Comparison of ENCODE assay signal across 1 cellular context in genomic region chr10:104291439-104291951, GRCh38.
TF ChIP-seq lines count a peak whose summit lies in the region.

No MANE protein-coding gene starts in this region.

TF ChIP-seq in HepG2, 621 proteins besides CTCF, POLR2A, EP300 and RAD21 (continued from another document and continues in another):
- TF ChIP-seq, protein P1, sequence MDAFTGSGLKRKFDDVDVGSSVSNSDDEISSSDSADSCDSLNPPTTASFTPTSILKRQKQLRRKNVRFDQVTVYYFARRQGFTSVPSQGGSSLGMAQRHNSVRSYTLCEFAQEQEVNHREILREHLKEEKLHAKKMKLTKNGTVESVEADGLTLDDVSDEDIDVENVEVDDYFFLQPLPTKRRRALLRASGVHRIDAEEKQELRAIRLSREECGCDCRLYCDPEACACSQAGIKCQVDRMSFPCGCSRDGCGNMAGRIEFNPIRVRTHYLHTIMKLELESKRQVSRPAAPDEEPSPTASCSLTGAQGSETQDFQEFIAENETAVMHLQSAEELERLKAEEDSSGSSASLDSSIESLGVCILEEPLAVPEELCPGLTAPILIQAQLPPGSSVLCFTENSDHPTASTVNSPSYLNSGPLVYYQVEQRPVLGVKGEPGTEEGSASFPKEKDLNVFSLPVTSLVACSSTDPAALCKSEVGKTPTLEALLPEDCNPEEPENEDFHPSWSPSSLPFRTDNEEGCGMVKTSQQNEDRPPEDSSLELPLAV (CRISPR knock-in tag; conservative IDR thresholded peaks at IDR 0.05; ENCODE audit: low read depth), result no peak
- TF ChIP-seq MXI1 (IDR thresholded peaks at IDR 0.05; ENCODE audit: borderline replicate concordance, low read depth, low read length) (peak; percentile 27; the same call in 1 of the 3 replicates), ZBTB3 (CRISPR knock-in tag; IDR thresholded peaks at IDR 0.05; ENCODE audit: borderline replicate concordance, low read depth) (no peak), ZNF780A (CRISPR knock-in tag; IDR thresholded peaks at IDR 0.05) (no peak), TEAD3 (CRISPR knock-in tag; optimal IDR thresholded peaks at IDR 0.05; ENCODE audit: borderline replicate concordance) (peak; percentile 76), KLF6 (CRISPR knock-in tag; IDR thresholded peaks at IDR 0.05) (0 out of 2 replicates have a peak, but pooled peaks have one; percentile 47), ATF2 (CRISPR knock-in tag; IDR thresholded peaks at IDR 0.05) (peak; percentile 60; the same call in 1 of the 2 replicates), ZBTB7B (CRISPR knock-in tag; IDR thresholded peaks at IDR 0.05) (no peak), ZNF660 (CRISPR knock-in tag; IDR thresholded peaks at IDR 0.05; ENCODE audit: borderline replicate concordance, low read depth) (no peak), STAG1 (CRISPR knock-in tag; IDR thresholded peaks at IDR 0.05) (peak; percentile 83), FOXA1 (IDR thresholded peaks at IDR 0.05) (no peak), FOXA1 (CRISPR knock-in tag; IDR thresholded peaks at IDR 0.05) (0 out of 2 replicates have a peak, but pooled peaks have one; percentile 9), ZSCAN21 (CRISPR knock-in tag; IDR thresholded peaks at IDR 0.05; ENCODE audit: borderline replicate concordance) (no peak), FOXK1 (CRISPR knock-in tag; IDR thresholded peaks at IDR 0.05; ENCODE audit: borderline replicate concordance, low read depth) (peak; percentile 68; the same call in 1 of the 2 replicates), MEIS2 (CRISPR knock-in tag; IDR thresholded peaks at IDR 0.05) (0 out of 2 replicates have a peak, but pooled peaks have one; percentile 26), CEBPG (CRISPR knock-in tag; IDR thresholded peaks at IDR 0.05) (peak; percentile 45), ZNF30 (CRISPR knock-in tag; IDR thresholded peaks at IDR 0.05) (no peak), SMC3 (IDR thresholded peaks at IDR 0.05; ENCODE audit: low read length) (peak; percentile 18; the same call in 1 of the 2 replicates), CBX2 (IDR thresholded peaks at IDR 0.05; ENCODE audit: low read depth, low read length) (no peak), CBX2 (CRISPR knock-in tag; IDR thresholded peaks at IDR 0.05; ENCODE audit: low read depth) (no peak), ZFX (CRISPR knock-in tag; IDR thresholded peaks at IDR 0.05; ENCODE audit: low read depth) (peak; percentile 26; the same call in 1 of the 2 replicates), SOX5 (CRISPR knock-in tag; IDR thresholded peaks at IDR 0.05; ENCODE audit: borderline replicate concordance) (0 out of 2 replicates have a peak, but pooled peaks have one; percentile 36), ZNF549 (CRISPR knock-in tag; IDR thresholded peaks at IDR 0.05) (no peak), ERF (CRISPR knock-in tag; IDR thresholded peaks at IDR 0.05) (peak; percentile 70), NR2F6 (IDR thresholded peaks at IDR 0.05) (no peak), NR2F6 (CRISPR knock-in tag; IDR thresholded peaks at IDR 0.05) (no peak; the same call in 1 of the 2 replicates), ATF7-NPFF (CRISPR knock-in tag; IDR thresholded peaks at IDR 0.05; ENCODE audit: low read depth) (peak; percentile 61; the same call in 1 of the 2 replicates), ELF4 (CRISPR knock-in tag; IDR thresholded peaks at IDR 0.05; ENCODE audit: borderline replicate concordance) (no peak), CBX5 (CRISPR knock-in tag; IDR thresholded peaks at IDR 0.05; ENCODE audit: borderline replicate concordance) (peak; percentile 72; the same call in 1 of the 2 replicates), GABPB1 (CRISPR knock-in tag; IDR thresholded peaks at IDR 0.05) (peak; percentile 66; the same call in 1 of the 2 replicates), YY1 (IDR thresholded peaks at IDR 0.05; ENCODE audit: insufficient read depth, insufficient replicate concordance, low read depth, low read length) (peak; percentile 63), ZNF331 (CRISPR knock-in tag; IDR thresholded peaks at IDR 0.05) (peak; percentile 51; the same call in 1 of the 2 replicates), TARDBP (CRISPR knock-in tag; IDR thresholded peaks at IDR 0.05) (peak; percentile 59; the same call in 1 of the 2 replicates), JUNB (CRISPR knock-in tag; IDR thresholded peaks at IDR 0.05; ENCODE audit: borderline replicate concordance) (no peak), ZNF333 (CRISPR knock-in tag; IDR thresholded peaks at IDR 0.05; ENCODE audit: borderline replicate concordance) (no peak), SAP130 (CRISPR knock-in tag; IDR thresholded peaks at IDR 0.05; ENCODE audit: low read depth) (0 out of 2 replicates have a peak, but pooled peaks have one; percentile 37), ATF1 (CRISPR knock-in tag; IDR thresholded peaks at IDR 0.05) (no peak), PITX1 (CRISPR knock-in tag; IDR thresholded peaks at IDR 0.05) (no peak), SIN3A (IDR thresholded peaks at IDR 0.05; ENCODE audit: borderline replicate concordance, low read depth, low read length) (no peak), ZNF614 (CRISPR knock-in tag; IDR thresholded peaks at IDR 0.05; ENCODE audit: borderline replicate concordance) (no peak; the same call in 1 of the 2 replicates), ZNF605 (CRISPR knock-in tag; IDR thresholded peaks at IDR 0.05) (peak; percentile 66; the same call in 1 of the 2 replicates), MIXL1 (CRISPR knock-in tag; IDR thresholded peaks at IDR 0.05) (0 out of 2 replicates have a peak, but pooled peaks have one; percentile 37), ELF3 (CRISPR knock-in tag; IDR thresholded peaks at IDR 0.05) (peak; percentile 88), MTA1 (CRISPR knock-in tag; IDR thresholded peaks at IDR 0.05; ENCODE audit: borderline replicate concordance) (peak; percentile 32; the same call in 1 of the 2 replicates), NR3C1 (CRISPR knock-in tag; IDR thresholded peaks at IDR 0.05) (no peak), ZNF282 (IDR thresholded peaks at IDR 0.05; ENCODE audit: partially characterized antibody) (no peak), ZNF850 (CRISPR knock-in tag; conservative IDR thresholded peaks at IDR 0.05) (no peak), REPIN1 (CRISPR knock-in tag; IDR thresholded peaks at IDR 0.05; ENCODE audit: borderline replicate concordance, low read depth) (0 out of 2 replicates have a peak, but pooled peaks have one; percentile 62), RXRB (CRISPR knock-in tag; IDR thresholded peaks at IDR 0.05; ENCODE audit: borderline replicate concordance) (peak; percentile 56; the same call in 1 of the 2 replicates), ZNF326 (CRISPR knock-in tag; IDR thresholded peaks at IDR 0.05; ENCODE audit: borderline replicate concordance) (no peak), ETV5 (CRISPR knock-in tag; IDR thresholded peaks at IDR 0.05; ENCODE audit: borderline replicate concordance) (peak; percentile 63), KDM2A (CRISPR knock-in tag; IDR thresholded peaks at IDR 0.05; ENCODE audit: borderline replicate concordance, low read depth) (peak; percentile 84)
- TF ChIP-seq, protein P2, sequence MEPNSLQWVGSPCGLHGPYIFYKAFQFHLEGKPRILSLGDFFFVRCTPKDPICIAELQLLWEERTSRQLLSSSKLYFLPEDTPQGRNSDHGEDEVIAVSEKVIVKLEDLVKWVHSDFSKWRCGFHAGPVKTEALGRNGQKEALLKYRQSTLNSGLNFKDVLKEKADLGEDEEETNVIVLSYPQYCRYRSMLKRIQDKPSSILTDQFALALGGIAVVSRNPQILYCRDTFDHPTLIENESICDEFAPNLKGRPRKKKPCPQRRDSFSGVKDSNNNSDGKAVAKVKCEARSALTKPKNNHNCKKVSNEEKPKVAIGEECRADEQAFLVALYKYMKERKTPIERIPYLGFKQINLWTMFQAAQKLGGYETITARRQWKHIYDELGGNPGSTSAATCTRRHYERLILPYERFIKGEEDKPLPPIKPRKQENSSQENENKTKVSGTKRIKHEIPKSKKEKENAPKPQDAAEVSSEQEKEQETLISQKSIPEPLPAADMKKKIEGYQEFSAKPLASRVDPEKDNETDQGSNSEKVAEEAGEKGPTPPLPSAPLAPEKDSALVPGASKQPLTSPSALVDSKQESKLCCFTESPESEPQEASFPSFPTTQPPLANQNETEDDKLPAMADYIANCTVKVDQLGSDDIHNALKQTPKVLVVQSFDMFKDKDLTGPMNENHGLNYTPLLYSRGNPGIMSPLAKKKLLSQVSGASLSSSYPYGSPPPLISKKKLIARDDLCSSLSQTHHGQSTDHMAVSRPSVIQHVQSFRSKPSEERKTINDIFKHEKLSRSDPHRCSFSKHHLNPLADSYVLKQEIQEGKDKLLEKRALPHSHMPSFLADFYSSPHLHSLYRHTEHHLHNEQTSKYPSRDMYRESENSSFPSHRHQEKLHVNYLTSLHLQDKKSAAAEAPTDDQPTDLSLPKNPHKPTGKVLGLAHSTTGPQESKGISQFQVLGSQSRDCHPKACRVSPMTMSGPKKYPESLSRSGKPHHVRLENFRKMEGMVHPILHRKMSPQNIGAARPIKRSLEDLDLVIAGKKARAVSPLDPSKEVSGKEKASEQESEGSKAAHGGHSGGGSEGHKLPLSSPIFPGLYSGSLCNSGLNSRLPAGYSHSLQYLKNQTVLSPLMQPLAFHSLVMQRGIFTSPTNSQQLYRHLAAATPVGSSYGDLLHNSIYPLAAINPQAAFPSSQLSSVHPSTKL (CRISPR knock-in tag; IDR thresholded peaks at IDR 0.05), result peak; percentile 60
- TF ChIP-seq, protein P3, sequence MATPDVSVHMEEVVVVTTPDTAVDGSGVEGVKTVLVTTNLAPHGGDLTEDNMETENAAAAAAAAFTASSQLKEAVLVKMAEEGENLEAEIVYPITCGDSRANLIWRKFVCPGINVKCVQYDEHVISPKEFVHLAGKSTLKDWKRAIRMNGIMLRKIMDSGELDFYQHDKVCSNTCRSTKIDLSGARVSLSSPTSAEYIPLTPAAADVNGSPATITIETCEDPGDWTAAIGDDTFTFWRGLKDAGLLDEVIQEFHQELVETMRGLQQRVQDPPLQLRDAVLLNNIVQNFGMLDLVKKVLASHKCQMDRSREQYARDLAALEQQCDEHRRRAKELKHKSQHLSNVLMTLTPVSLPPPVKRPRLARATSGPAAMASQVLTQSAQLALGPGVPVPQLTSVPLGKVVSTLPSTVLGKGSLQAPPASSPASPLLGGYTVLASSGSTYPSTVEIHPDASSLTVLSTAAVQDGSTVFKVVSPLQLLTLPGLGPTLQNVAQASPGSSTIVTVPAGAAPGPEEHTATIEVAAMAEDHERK (CRISPR knock-in tag; IDR thresholded peaks at IDR 0.05; ENCODE audit: low read depth), result no peak
- TF ChIP-seq, protein P4, sequence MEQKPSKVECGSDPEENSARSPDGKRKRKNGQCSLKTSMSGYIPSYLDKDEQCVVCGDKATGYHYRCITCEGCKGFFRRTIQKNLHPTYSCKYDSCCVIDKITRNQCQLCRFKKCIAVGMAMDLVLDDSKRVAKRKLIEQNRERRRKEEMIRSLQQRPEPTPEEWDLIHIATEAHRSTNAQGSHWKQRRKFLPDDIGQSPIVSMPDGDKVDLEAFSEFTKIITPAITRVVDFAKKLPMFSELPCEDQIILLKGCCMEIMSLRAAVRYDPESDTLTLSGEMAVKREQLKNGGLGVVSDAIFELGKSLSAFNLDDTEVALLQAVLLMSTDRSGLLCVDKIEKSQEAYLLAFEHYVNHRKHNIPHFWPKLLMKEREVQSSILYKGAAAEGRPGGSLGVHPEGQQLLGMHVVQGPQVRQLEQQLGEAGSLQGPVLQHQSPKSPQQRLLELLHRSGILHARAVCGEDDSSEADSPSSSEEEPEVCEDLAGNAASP (CRISPR knock-in tag; IDR thresholded peaks at IDR 0.05; ENCODE audit: borderline replicate concordance), result peak; percentile 53; the same call in 1 of the 2 replicates
- TF ChIP-seq, protein P5, sequence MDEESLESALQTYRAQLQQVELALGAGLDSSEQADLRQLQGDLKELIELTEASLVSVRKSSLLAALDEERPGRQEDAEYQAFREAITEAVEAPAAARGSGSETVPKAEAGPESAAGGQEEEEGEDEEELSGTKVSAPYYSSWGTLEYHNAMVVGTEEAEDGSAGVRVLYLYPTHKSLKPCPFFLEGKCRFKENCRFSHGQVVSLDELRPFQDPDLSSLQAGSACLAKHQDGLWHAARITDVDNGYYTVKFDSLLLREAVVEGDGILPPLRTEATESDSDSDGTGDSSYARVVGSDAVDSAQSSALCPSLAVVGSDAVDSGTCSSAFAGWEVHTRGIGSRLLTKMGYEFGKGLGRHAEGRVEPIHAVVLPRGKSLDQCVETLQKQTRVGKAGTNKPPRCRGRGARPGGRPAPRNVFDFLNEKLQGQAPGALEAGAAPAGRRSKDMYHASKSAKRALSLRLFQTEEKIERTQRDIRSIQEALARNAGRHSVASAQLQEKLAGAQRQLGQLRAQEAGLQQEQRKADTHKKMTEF (CRISPR knock-in tag; IDR thresholded peaks at IDR 0.05), result peak; percentile 66; the same call in 1 of the 2 replicates
- TF ChIP-seq, protein P6, sequence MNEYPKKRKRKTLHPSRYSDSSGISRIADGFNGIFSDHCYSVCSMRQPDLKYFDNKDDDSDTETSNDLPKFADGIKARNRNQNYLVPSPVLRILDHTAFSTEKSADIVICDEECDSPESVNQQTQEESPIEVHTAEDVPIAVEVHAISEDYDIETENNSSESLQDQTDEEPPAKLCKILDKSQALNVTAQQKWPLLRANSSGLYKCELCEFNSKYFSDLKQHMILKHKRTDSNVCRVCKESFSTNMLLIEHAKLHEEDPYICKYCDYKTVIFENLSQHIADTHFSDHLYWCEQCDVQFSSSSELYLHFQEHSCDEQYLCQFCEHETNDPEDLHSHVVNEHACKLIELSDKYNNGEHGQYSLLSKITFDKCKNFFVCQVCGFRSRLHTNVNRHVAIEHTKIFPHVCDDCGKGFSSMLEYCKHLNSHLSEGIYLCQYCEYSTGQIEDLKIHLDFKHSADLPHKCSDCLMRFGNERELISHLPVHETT (CRISPR knock-in tag; conservative IDR thresholded peaks at IDR 0.05), result no peak
- TF ChIP-seq, protein P7, sequence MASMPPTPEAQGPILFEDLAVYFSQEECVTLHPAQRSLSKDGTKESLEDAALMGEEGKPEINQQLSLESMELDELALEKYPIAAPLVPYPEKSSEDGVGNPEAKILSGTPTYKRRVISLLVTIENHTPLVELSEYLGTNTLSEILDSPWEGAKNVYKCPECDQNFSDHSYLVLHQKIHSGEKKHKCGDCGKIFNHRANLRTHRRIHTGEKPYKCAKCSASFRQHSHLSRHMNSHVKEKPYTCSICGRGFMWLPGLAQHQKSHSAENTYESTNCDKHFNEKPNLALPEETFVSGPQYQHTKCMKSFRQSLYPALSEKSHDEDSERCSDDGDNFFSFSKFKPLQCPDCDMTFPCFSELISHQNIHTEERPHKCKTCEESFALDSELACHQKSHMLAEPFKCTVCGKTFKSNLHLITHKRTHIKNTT (CRISPR knock-in tag; IDR thresholded peaks at IDR 0.05), result no peak
